In genomic region chr7:4246536-4246935, GRCh38 we compare ENCODE assay signal across 27 cellular contexts.
"Had no signal": no experiment of that assay in that cellular context is flagged by ENCODE, and none has a peak within 500 bp of the region (broad histone marks: within the 10 kb centered on the region; RNA-seq: fewer than 3 reads in every experiment).

No MANE protein-coding gene starts in this region.

- H3K4me3 Mint-ChIP-seq: mesothelial cell of epicardium; naive B cell; natural killer cell treated with Interleukin-12 subunit alpha and Interleukin-12 subunit beta and Interleukin-15 and Interleukin-18, amount 100 ng/mL, for 72 hours; stimulated activated naive B cell treated with anti-CD40 and anti-IgM and Interleukin-4, amounts not matched to agents 10 μg/mL and 1 μg/mL and 100 μg/mL, for 72 hours had no signal

- H3K4me1 ChIP-seq: heart right ventricle, lower lobe of right lung, psoas muscle, right lobe of liver, stomach, testis, thyroid gland, transverse colon, upper lobe of right lung had no signal

- H3K36me3 ChIP-seq: heart right ventricle, lower lobe of right lung, ovary, right lobe of liver, thyroid gland, transverse colon, upper lobe of right lung had no signal

- DNase-seq: glutamatergic neuron; heart right ventricle; kidney glomerular epithelial cell; left cardiac atrium; left ventricle myocardium superior; lower lobe of right lung; mesenchymal stem cell; naive B cell; ovary; psoas muscle; stimulated activated CD4-positive, alpha-beta T cell treated with anti-CD3 and anti-CD28 coated beads, Interleukin-12 subunit alpha, Interleukin-12 subunit beta, amount 100 ng/mL, for 4 hours; stimulated activated CD4-positive, alpha-beta T cell treated with anti-CD3 and anti-CD28 coated beads, Interleukin-15, amount 100 ng/mL, for 24 hours; stimulated activated CD4-positive, alpha-beta T cell treated with anti-CD3 and anti-CD28 coated beads, Interleukin-2, amount 100 ng/mL, for 24 hours; stimulated activated CD4-positive, alpha-beta T cell treated with anti-CD3 and anti-CD28 coated beads, Interleukin-4, amount 100 ng/mL, for 1 hour; stimulated activated naive B cell treated with anti-CD40 and anti-IgM and Interleukin-4, amounts not matched to agents 10 μg/mL and 1 μg/mL and 100 μg/mL, for 72 hours; stimulated activated naive CD8-positive, alpha-beta T cell treated with anti-CD3 and anti-CD28 coated beads, Interleukin-15, Interleukin-2, amounts not matched to agents 100 U/mL and 50 U/mL, for 24 hours; stomach; testis; thyroid gland; transverse colon had no signal

- H3K4me3 ChIP-seq: heart right ventricle, hepatocyte, lower lobe of right lung, ovary, psoas muscle, right lobe of liver, smooth muscle cell, stomach, testis, thyroid gland, transverse colon, upper lobe of right lung had no signal

- H3K27me3 Mint-ChIP-seq: naive B cell; natural killer cell treated with Interleukin-12 subunit alpha and Interleukin-12 subunit beta and Interleukin-15 and Interleukin-18, amount 100 ng/mL, for 72 hours had no signal

- H3K27ac Mint-ChIP-seq: mesothelial cell of epicardium; naive B cell; natural killer cell treated with Interleukin-12 subunit alpha and Interleukin-12 subunit beta and Interleukin-15 and Interleukin-18, amount 100 ng/mL, for 72 hours; stimulated activated naive B cell treated with anti-CD40 and anti-IgM and Interleukin-4, amounts not matched to agents 10 μg/mL and 1 μg/mL and 100 μg/mL, for 72 hours had no signal

- H3K27me3 ChIP-seq: heart right ventricle, hepatocyte, ovary, right lobe of liver, stomach, testis, thyroid gland, transverse colon, upper lobe of right lung had no signal

- ATAC-seq: heart right ventricle; left cardiac atrium; left lobe of liver; left ventricle myocardium superior; lower lobe of right lung; natural killer cell treated with Interleukin-12 subunit alpha and Interleukin-12 subunit beta and Interleukin-15 and Interleukin-18, amount 100 ng/mL, for 72 hours; psoas muscle; right lobe of liver; stimulated activated naive B cell treated with anti-CD40 and anti-IgM and Interleukin-4, amounts not matched to agents 10 μg/mL and 1 μg/mL and 100 μg/mL, for 72 hours; stimulated activated naive CD8-positive, alpha-beta T cell treated with anti-CD3 and anti-CD28 coated beads, Interleukin-15, Interleukin-2, amounts not matched to agents 100 U/mL and 50 U/mL, for 24 hours; upper lobe of right lung had no signal

- H3K9me3 ChIP-seq: ovary, psoas muscle, right lobe of liver, testis, thyroid gland, upper lobe of right lung had no signal

- H3K27ac ChIP-seq: heart right ventricle, hepatocyte, lower lobe of right lung, ovary, psoas muscle, right lobe of liver, stomach, testis, thyroid gland, transverse colon, upper lobe of right lung had no signal

- H3K4me1 Mint-ChIP-seq: naive B cell; stimulated activated naive B cell treated with anti-CD40 and anti-IgM and Interleukin-4, amounts not matched to agents 10 μg/mL and 1 μg/mL and 100 μg/mL, for 72 hours had no signal
